10 cellular contexts compared by ENCODE assay signal in the genomic region with DNA sequence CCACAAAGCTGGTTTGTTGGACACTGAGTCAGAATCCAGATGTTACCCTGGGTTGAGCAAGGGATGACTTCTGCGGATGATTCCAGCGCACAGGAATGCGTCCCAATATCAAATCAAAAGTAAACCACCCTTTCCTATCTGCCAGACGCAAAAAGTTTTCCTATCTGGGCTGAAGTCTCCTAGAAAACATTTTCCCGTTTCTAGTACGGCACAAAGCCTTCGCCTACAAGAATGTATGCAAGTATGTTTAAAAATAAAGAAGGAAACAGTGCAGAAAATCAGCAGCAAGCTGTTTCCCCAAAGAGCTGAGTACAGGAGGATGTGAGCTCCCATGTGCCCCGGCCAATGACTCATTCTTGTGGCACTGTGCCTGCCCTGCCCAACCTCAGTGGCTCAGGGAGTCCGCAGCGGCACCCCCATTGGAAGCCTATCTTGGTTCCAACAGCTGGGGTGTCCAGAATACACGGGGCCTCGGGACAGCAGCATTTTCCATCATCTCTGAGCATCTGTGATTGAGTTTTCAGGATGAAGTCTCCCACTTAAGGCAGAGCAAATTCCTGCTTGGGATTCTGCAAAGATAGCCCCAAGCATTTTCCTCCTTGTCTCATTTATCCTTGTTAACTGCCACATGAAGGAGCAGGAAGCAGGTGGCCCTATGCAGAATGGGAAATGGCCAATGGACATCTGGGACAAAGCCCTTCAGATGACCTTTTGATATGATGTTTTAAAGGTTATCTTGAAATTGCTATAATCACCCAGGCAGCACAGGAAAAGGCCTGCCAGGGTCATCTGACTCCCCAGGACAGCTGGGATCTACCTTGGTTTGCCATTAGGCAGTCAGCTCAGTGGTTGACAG. TPM values are rescaled to one million over a fixed set of nuclear protein-coding genes. Genes with fewer than 3 reads are reported as not detected.
A peak's percentile ranks its signal among the peaks of the same experiment; 100 is the strongest.
DNase-seq lines count a peak whose midpoint lies in the region; ATAC-seq and TF ChIP-seq lines count a peak whose summit lies in the region.
"Had no signal": no experiment of that assay in that cellular context is flagged by ENCODE, and none has a peak within 500 bp of the region (broad histone marks: within the 10 kb centered on the region; RNA-seq: fewer than 3 reads in every experiment).

No MANE protein-coding gene starts in this region.

- DNase-seq in AG20443 (ENCODE audit: low spot score) (peak; percentile 88), NB4 (ENCODE audit: low read depth) (peak; percentile 77), occipital lobe (lab: John Stamatoyannopoulos, UW) (peak; percentile 30), NCI-H2196 treated with DMSO at 0.1 percent for 48 hours (lab: John Stamatoyannopoulos, UW; ENCODE audit: unreplicated experiment) (no peak), cerebellar cortex (ENCODE audit: low spot score) (no peak)
- DNase-seq in stimulated activated effector memory CD8-positive, alpha-beta T cell treated with anti-CD3 and anti-CD28 coated beads, Interleukin-12 subunit alpha, Interleukin-12 subunit beta, amount 100 ng/mL, for 72 hours (ENCODE audit: low spot score in 2 of 2), result no peak
- DNase-seq: testis had no signal

- no peaks in the 10 kb centered on the region for H3K9me3 Mint-ChIP-seq in stimulated activated effector memory CD8-positive, alpha-beta T cell treated with anti-CD3 and anti-CD28 coated beads, Interleukin-12 subunit alpha, Interleukin-12 subunit beta, amount 100 ng/mL, for 72 hours

- no peak overlapping the region for H3K27ac Mint-ChIP-seq in stimulated activated effector memory CD8-positive, alpha-beta T cell treated with anti-CD3 and anti-CD28 coated beads, Interleukin-12 subunit alpha, Interleukin-12 subunit beta, amount 100 ng/mL, for 72 hours

- peaks cover 7% of the 10 kb centered on the region for H3K4me1 Mint-ChIP-seq in stimulated activated effector memory CD8-positive, alpha-beta T cell treated with anti-CD3 and anti-CD28 coated beads, Interleukin-12 subunit alpha, Interleukin-12 subunit beta, amount 100 ng/mL, for 72 hours

- no peaks in the 10 kb centered on the region for H3K36me3 Mint-ChIP-seq in stimulated activated effector memory CD8-positive, alpha-beta T cell treated with anti-CD3 and anti-CD28 coated beads, Interleukin-12 subunit alpha, Interleukin-12 subunit beta, amount 100 ng/mL, for 72 hours

- H3K4me3 Mint-ChIP-seq in stimulated activated effector memory CD8-positive, alpha-beta T cell treated with anti-CD3 and anti-CD28 coated beads, Interleukin-12 subunit alpha, Interleukin-12 subunit beta, amount 100 ng/mL, for 72 hours, result no peak overlapping the region

- TF ChIP-seq CTCF in NB4 (IDR thresholded peaks at IDR 0.05; ENCODE audit: low read depth, low read length), result no peak

- no peak overlapping the region for H3K4me3 ChIP-seq in NB4 (ENCODE audit: low read depth, low read length)
- H3K4me3 ChIP-seq: Peyer's patch, testis had no signal

- ATAC-seq in esophagus mucosa (peak; percentile 78), HG02973 (IDR thresholded peaks at IDR 0.05; ENCODE audit: unreplicated experiment) (no peak)
- no peak for ATAC-seq in stimulated activated effector memory CD8-positive, alpha-beta T cell treated with anti-CD3 and anti-CD28 coated beads, Interleukin-12 subunit alpha, Interleukin-12 subunit beta, amount 100 ng/mL, for 72 hours

- no peak for TF ChIP-seq POLR2A in NB4 (IDR thresholded peaks at IDR 0.05; ENCODE audit: extremely low read depth, insufficient read length)

RNA-seq across cellular contexts. Expression of a gene that starts 17.5 kb away (rescaled TPM):
- total RNA-seq in esophagus mucosa, result 0.08 TPM
- total RNA-seq in occipital lobe, result 1.6 TPM

RNA-seq across cellular contexts. Expression of a gene that starts 34.1 kb away (rescaled TPM):
- 22.2 TPM for total RNA-seq in esophagus mucosa
- 0.47 TPM for total RNA-seq in occipital lobe

RNA-seq across cellular contexts. Expression of a gene that starts 41.5 kb away (rescaled TPM):
- not detected for total RNA-seq in esophagus mucosa
- total RNA-seq in occipital lobe, result not detected
- total RNA-seq: Peyer's patch had no signal

Comparison
In these comparisons a context has a peak if more than half of its experiments do, and no peak if none do; other contexts are left out.
1. DNase-seq: peak in AG20443 (single experiment), NB4 (single experiment) and occipital lobe (single experiment); none in stimulated activated effector memory CD8-positive, alpha-beta T cell treated with anti-CD3 and anti-CD28 coated beads, Interleukin-12 subunit alpha, Interleukin-12 subunit beta, amount 100 ng/mL, for 72 hours (0 of 2), NCI-H2196 treated with DMSO at 0.1 percent for 48 hours (single experiment) and cerebellar cortex (single experiment).
2. RNA of a gene that starts 34.1 kb away (total RNA-seq): 22.2 TPM in esophagus mucosa (single experiment); 0.47 TPM in occipital lobe (single experiment); every median in the first group is over 10 times any median in the second.